2 cellular contexts compared by ENCODE assay signal in the genomic region with DNA sequence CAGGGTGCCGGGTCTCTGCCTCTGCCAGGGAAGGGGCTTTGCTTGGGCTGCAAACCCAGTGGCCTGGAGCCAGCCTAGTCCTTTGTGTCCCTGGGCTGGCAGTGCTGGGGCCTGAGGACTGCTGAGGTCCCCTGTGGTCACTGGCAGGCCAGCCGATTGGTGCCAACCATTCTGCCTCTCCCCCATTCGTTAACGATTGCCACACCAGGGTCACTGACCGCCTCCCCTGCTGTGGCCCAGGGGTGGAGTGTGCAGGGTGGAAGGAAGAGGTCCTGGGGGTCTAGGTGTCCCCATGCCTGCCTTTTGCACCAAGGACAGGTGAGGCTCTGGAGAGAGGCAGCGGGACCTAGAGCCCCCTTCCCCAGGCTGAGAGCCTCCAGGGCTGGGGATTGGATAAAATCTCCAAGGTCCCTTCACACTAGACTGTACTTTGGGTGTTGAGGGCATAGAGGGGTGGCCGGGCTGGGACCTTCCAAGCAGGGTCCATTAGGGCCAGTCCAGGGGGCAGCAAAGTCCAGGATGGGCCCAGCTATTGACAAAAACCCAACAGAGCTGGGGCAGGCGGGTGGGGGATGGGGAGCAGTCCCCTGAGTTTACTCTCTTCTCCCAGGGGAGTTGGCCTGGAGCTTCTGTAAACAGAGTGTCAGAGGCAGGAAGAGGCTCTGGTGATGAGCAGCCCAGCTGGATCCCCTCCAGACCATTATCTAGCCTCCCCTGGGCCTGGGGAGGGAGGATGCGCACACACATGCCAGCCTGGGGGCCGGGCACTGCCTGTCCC.
TF ChIP-seq lines count a peak whose summit lies in the region.

No MANE protein-coding gene starts in this region.

TF ChIP-seq in HEK293, 187 proteins besides CTCF, POLR2A, EP300 and RAD21:
- TF ChIP-seq, protein P1, sequence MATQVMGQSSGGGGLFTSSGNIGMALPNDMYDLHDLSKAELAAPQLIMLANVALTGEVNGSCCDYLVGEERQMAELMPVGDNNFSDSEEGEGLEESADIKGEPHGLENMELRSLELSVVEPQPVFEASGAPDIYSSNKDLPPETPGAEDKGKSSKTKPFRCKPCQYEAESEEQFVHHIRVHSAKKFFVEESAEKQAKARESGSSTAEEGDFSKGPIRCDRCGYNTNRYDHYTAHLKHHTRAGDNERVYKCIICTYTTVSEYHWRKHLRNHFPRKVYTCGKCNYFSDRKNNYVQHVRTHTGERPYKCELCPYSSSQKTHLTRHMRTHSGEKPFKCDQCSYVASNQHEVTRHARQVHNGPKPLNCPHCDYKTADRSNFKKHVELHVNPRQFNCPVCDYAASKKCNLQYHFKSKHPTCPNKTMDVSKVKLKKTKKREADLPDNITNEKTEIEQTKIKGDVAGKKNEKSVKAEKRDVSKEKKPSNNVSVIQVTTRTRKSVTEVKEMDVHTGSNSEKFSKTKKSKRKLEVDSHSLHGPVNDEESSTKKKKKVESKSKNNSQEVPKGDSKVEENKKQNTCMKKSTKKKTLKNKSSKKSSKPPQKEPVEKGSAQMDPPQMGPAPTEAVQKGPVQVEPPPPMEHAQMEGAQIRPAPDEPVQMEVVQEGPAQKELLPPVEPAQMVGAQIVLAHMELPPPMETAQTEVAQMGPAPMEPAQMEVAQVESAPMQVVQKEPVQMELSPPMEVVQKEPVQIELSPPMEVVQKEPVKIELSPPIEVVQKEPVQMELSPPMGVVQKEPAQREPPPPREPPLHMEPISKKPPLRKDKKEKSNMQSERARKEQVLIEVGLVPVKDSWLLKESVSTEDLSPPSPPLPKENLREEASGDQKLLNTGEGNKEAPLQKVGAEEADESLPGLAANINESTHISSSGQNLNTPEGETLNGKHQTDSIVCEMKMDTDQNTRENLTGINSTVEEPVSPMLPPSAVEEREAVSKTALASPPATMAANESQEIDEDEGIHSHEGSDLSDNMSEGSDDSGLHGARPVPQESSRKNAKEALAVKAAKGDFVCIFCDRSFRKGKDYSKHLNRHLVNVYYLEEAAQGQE (tag by site-specific recombination; IDR thresholded peaks at IDR 0.05), result no peak
- TF ChIP-seq IKZF3 (tag by site-specific recombination; IDR thresholded peaks at IDR 0.05) (0 out of 2 replicates have a peak, but pooled peaks have one; percentile 4), ZNF335 (tag by site-specific recombination; conservative IDR thresholded peaks at IDR 0.05) (peak; percentile 52; the same call in 1 of the 2 replicates), ZEB2 (tag by site-specific recombination; IDR thresholded peaks at IDR 0.05) (no peak), ZBTB48 (tag by site-specific recombination; IDR thresholded peaks at IDR 0.05) (no peak)
- TF ChIP-seq, protein P2, sequence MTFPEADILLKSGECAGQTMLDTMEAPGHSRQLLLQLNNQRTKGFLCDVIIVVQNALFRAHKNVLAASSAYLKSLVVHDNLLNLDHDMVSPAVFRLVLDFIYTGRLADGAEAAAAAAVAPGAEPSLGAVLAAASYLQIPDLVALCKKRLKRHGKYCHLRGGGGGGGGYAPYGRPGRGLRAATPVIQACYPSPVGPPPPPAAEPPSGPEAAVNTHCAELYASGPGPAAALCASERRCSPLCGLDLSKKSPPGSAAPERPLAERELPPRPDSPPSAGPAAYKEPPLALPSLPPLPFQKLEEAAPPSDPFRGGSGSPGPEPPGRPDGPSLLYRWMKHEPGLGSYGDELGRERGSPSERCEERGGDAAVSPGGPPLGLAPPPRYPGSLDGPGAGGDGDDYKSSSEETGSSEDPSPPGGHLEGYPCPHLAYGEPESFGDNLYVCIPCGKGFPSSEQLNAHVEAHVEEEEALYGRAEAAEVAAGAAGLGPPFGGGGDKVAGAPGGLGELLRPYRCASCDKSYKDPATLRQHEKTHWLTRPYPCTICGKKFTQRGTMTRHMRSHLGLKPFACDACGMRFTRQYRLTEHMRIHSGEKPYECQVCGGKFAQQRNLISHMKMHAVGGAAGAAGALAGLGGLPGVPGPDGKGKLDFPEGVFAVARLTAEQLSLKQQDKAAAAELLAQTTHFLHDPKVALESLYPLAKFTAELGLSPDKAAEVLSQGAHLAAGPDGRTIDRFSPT (tag by site-specific recombination; IDR thresholded peaks at IDR 0.05), result peak; percentile 7; the same call in 1 of the 2 replicates
- TF ChIP-seq, protein P3, sequence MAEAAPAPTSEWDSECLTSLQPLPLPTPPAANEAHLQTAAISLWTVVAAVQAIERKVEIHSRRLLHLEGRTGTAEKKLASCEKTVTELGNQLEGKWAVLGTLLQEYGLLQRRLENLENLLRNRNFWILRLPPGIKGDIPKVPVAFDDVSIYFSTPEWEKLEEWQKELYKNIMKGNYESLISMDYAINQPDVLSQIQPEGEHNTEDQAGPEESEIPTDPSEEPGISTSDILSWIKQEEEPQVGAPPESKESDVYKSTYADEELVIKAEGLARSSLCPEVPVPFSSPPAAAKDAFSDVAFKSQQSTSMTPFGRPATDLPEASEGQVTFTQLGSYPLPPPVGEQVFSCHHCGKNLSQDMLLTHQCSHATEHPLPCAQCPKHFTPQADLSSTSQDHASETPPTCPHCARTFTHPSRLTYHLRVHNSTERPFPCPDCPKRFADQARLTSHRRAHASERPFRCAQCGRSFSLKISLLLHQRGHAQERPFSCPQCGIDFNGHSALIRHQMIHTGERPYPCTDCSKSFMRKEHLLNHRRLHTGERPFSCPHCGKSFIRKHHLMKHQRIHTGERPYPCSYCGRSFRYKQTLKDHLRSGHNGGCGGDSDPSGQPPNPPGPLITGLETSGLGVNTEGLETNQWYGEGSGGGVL (tag by site-specific recombination; IDR thresholded peaks at IDR 0.05), result peak; percentile 68

TF ChIP-seq in endothelial cell of umbilical vein, 7 proteins besides CTCF, POLR2A, EP300 and RAD21:
- no peak for TF ChIP-seq GATA2 (IDR thresholded peaks at IDR 0.05; ENCODE audit: insufficient read depth, insufficient read length, low read depth, low read length)
- TF ChIP-seq EZH2 (IDR thresholded peaks at IDR 0.05; ENCODE audit: borderline replicate concordance, low read depth, low read length, severe bottlenecking), result no peak
- TF ChIP-seq FOS (IDR thresholded peaks at IDR 0.05; ENCODE audit: borderline replicate concordance, insufficient read depth, low read length), result no peak
- TF ChIP-seq JUN (IDR thresholded peaks at IDR 0.05; ENCODE audit: borderline replicate concordance, insufficient read depth, insufficient read length, low read depth), result no peak
- TF ChIP-seq MYC (IDR thresholded peaks at IDR 0.05; ENCODE audit: low read depth, low read length), result no peak
- TF ChIP-seq, protein P4, sequence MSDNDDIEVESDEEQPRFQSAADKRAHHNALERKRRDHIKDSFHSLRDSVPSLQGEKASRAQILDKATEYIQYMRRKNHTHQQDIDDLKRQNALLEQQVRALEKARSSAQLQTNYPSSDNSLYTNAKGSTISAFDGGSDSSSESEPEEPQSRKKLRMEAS (IDR thresholded peaks at IDR 0.05; ENCODE audit: insufficient read depth, insufficient read length), result no peak
- TF ChIP-seq POLR2AphosphoS5 (IDR thresholded peaks at IDR 0.05; ENCODE audit: insufficient read depth, low read depth, low read length), result no peak
